19 cellular contexts compared by ENCODE assay signal in genomic region chr3:159845737-159846136, GRCh38. TPM values are rescaled to one million over a fixed set of nuclear protein-coding genes. Genes with fewer than 3 reads are reported as not detected.
"Had no signal": no experiment of that assay in that cellular context is flagged by ENCODE, and none has a peak within 500 bp of the region (broad histone marks: within the 10 kb centered on the region; RNA-seq: fewer than 3 reads in every experiment).

No MANE protein-coding gene starts in this region.

- H3K36me3 ChIP-seq: prostate gland, upper lobe of right lung had no signal

- DNase-seq: activated CD4-positive, alpha-beta T cell treated with anti-CD3 and anti-CD28 coated beads, Interleukin-2, amount 10 ng/mL, durations not matched to agents 7 days and 5 days; activated CD8-positive, alpha-beta memory T cell treated with anti-CD3 and anti-CD28 coated beads for 24 hours; activated naive CD8-positive, alpha-beta T cell treated with anti-CD3 and anti-CD28 coated beads, Interleukin-2, amount 10 ng/mL, durations not matched to agents 7 days and 5 days; aorta; hippocampal formation; kidney; left ventricle myocardium superior; nephron progenitor cell; occipital lobe; right cardiac atrium; stimulated activated CD4-positive, alpha-beta T cell treated with anti-CD3 and anti-CD28 coated beads, Interleukin-4, amount 100 ng/mL, for 4 hours; stimulated activated CD8-positive, alpha-beta memory T cell treated with anti-CD3 and anti-CD28 coated beads, Interleukin-4, amount 100 ng/mL, for 48 hours; stimulated activated naive CD8-positive, alpha-beta T cell treated with anti-CD3 and anti-CD28 coated beads, Interleukin-15, Interleukin-2, amounts not matched to agents 100 U/mL and 50 U/mL, for 24 hours; testis; upper lobe of right lung had no signal

- H3K4me1 ChIP-seq: prostate gland had no signal

- H3K27me3 ChIP-seq: testis, upper lobe of right lung had no signal

- H3K4me3 ChIP-seq: prostate gland, smooth muscle cell, testis, upper lobe of right lung had no signal

- H3K4me2 ChIP-seq: smooth muscle cell had no signal

- H3K27ac ChIP-seq: prostate gland, testis had no signal

- H3K9me3 ChIP-seq: prostate gland, testis, upper lobe of right lung had no signal

- FAIRE-seq: bronchial epithelial cell, endometrium, kidney had no signal

RNA-seq across cellular contexts. Expression of gene SCHIP1, which starts 6.1 kb away (rescaled TPM):
- total RNA-seq: activated naive CD8-positive, alpha-beta T cell treated with anti-CD3 and anti-CD28 coated beads, Interleukin-2, amount 10 ng/mL, durations not matched to agents 7 days and 5 days had no signal
